9 cellular contexts compared by ENCODE assay signal in the genomic region with DNA sequence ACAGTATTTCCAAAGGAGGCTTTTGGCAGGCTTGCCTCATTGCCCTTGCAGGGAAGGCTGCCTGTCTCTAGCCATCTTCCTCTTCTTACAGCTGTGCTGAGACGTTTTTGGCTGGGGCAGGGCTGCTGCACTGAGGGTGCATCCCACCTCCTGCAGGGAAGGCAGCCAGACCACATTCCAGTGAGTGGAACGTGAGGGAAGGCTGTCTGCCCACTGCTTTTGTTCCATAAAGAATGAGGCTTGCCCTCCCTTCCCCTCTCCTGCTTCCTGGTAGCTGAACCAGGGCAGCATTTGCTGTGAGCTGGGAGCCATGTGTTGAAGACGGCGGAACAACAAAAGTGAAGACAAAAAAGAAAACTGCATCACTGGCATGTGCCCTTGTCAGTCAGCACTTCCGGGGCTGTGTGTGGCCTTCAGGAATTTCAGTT. TPM values are rescaled to one million over a fixed set of nuclear protein-coding genes. Genes with fewer than 3 reads are reported as not detected.
DNase-seq lines count a peak whose midpoint lies in the region; ATAC-seq and TF ChIP-seq lines count a peak whose summit lies in the region.
"Had no signal": no experiment of that assay in that cellular context is flagged by ENCODE, and none has a peak within 500 bp of the region (broad histone marks: within the 10 kb centered on the region; RNA-seq: fewer than 3 reads in every experiment).

No MANE protein-coding gene starts in this region.

- H3K4me1 Mint-ChIP-seq in immature natural killer cell: peaks cover 36 to 59% of the 10 kb centered on the region in 2 donors
- H3K4me1 Mint-ChIP-seq in stimulated activated naive B cell treated with anti-CD40 and anti-IgM and Interleukin-4, amounts not matched to agents 10 μg/mL and 1 μg/mL and 100 μg/mL, for 72 hours: peaks cover 27 to 67% of the 10 kb centered on the region in 2 donors

- TF ChIP-seq CTCF in astrocyte of the cerebellum (IDR thresholded peaks at IDR 0.05; ENCODE audit: low read depth, low read length, missing control alignments) (no peak), GM20000 (IDR thresholded peaks at IDR 0.05; ENCODE audit: extremely low read depth, missing control alignments) (no peak)

- no peaks in the 10 kb centered on the region for H3K9me3 Mint-ChIP-seq in immature natural killer cell
- no peaks in the 10 kb centered on the region for H3K9me3 Mint-ChIP-seq in stimulated activated naive B cell treated with anti-CD40 and anti-IgM and Interleukin-4, amounts not matched to agents 10 μg/mL and 1 μg/mL and 100 μg/mL, for 72 hours

- in situ Hi-C loops in astrocyte of the cerebellum (cut with HindIII; ENCODE audit: low sequenced_read_pairs): loop anchor here (10.0 kb wide), 1 partner anchor 409 kb away; no protein-coding TSS in a partner anchor

- no peak overlapping the region for H3K4me3 ChIP-seq in astrocyte of the cerebellum (ENCODE audit: low read depth, low read length)

- peaks cover 0 to 4% (median 0%) of the 10 kb centered on the region in 3 donors for H3K36me3 Mint-ChIP-seq in immature natural killer cell
- H3K36me3 Mint-ChIP-seq in stimulated activated naive B cell treated with anti-CD40 and anti-IgM and Interleukin-4, amounts not matched to agents 10 μg/mL and 1 μg/mL and 100 μg/mL, for 72 hours: peaks cover 23 to 34% of the 10 kb centered on the region in 2 donors

- peak; percentile 28 for DNase-seq in HT-29 (ENCODE audit: low spot score)
- peak; percentile 64 for DNase-seq in astrocyte of the cerebellum (ENCODE audit: low read depth)
- DNase-seq in immature natural killer cell: no peak
- no peak for DNase-seq in stimulated activated naive B cell treated with anti-CD40 and anti-IgM and Interleukin-4, amounts not matched to agents 10 μg/mL and 1 μg/mL and 100 μg/mL, for 72 hours
- no peak for DNase-seq in NCI-H69 (lab: John Stamatoyannopoulos, UW)
- no peak for DNase-seq in GM20000 (ENCODE audit: low spot score)
- no peak for DNase-seq in central memory CD4-positive, alpha-beta T cell

- peak in 1 of 2 donors; percentile 12 for ATAC-seq in stimulated activated naive B cell treated with anti-CD40 and anti-IgM and Interleukin-4, amounts not matched to agents 10 μg/mL and 1 μg/mL and 100 μg/mL, for 72 hours (replicated peaks)
- ATAC-seq in HG03139 (IDR thresholded peaks at IDR 0.05; ENCODE audit: unreplicated experiment): no peak

- peaks cover 2 to 4% (median 2%) of the 10 kb centered on the region in 3 donors for H3K27me3 Mint-ChIP-seq in immature natural killer cell (ENCODE audit: low read depth in 3 of 3)
- no peaks in the 10 kb centered on the region for H3K27me3 Mint-ChIP-seq in stimulated activated naive B cell treated with anti-CD40 and anti-IgM and Interleukin-4, amounts not matched to agents 10 μg/mL and 1 μg/mL and 100 μg/mL, for 72 hours

- no peak overlapping the region for H3K4me3 Mint-ChIP-seq in immature natural killer cell
- H3K4me3 Mint-ChIP-seq in stimulated activated naive B cell treated with anti-CD40 and anti-IgM and Interleukin-4, amounts not matched to agents 10 μg/mL and 1 μg/mL and 100 μg/mL, for 72 hours: peak overlapping the region in 1 of 2 donors; percentile 25

- H3K27ac Mint-ChIP-seq in immature natural killer cell: peak overlapping the region; percentile 31 to 87 (median 80)
- peak overlapping the region; percentile 92 for H3K27ac Mint-ChIP-seq in stimulated activated naive B cell treated with anti-CD40 and anti-IgM and Interleukin-4, amounts not matched to agents 10 μg/mL and 1 μg/mL and 100 μg/mL, for 72 hours

RNA-seq across cellular contexts. Expression of a gene that starts 16.8 kb away (rescaled TPM):
- total RNA-seq in HT-29 (2014; rRNA removed; shearing (Covaris generic)): 96.1 and 102 TPM in 2 replicates
- 100 to 1,000 TPM; 220 to 241 (median 238) TPM for polyA plus RNA-seq in immature natural killer cell

RNA-seq across cellular contexts. Expression of a gene that starts 46.0 kb away (rescaled TPM):
- not detected in 2 replicates for total RNA-seq in HT-29 (2014; rRNA removed; shearing (Covaris generic))
- polyA plus RNA-seq in immature natural killer cell: not detected
- total RNA-seq: dermis microvascular lymphatic vessel endothelial cell had no signal

Comparison
In these comparisons a context has a peak if more than half of its experiments do, and no peak if none do; other contexts are left out.
1. DNase-seq: peak in HT-29 (single experiment) and astrocyte of the cerebellum (single experiment); none in immature natural killer cell (0 of 3), stimulated activated naive B cell treated with anti-CD40 and anti-IgM and Interleukin-4, amounts not matched to agents 10 μg/mL and 1 μg/mL and 100 μg/mL, for 72 hours (single experiment), NCI-H69 (single experiment), GM20000 (single experiment) and central memory CD4-positive, alpha-beta T cell (single experiment).